ENCODE assay signal across 8 cellular contexts in the genomic region with DNA sequence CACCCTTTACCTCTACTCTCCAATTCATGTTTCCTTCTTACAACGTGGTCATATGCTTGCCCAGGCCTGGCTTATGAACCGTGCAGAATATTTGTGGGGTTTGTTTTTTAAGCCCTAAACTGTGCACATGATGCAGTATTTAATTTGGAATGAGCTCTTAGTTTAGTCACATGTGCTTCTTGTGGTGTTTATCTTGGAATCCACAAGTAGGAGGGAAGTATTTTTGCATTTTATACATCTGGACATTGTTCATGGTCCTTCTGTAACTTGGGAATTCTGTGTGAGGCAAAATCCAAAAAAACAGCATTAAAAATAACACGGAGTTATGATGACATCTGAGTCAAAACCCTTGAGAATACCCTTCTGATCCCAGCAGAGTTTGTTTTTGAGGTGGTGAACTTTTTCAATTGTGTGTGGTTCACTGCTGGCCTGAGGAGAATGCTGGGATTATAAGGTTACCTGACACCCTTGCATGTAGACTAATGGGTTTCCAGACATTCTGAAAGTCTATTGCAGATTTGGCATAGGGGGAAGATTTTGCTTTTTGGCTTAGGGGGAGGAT.
DNase-seq lines count a peak whose midpoint lies in the region; ATAC-seq and TF ChIP-seq lines count a peak whose summit lies in the region.
"Had no signal": no experiment of that assay in that cellular context is flagged by ENCODE, and none has a peak within 500 bp of the region (broad histone marks: within the 10 kb centered on the region; RNA-seq: fewer than 3 reads in every experiment).

No MANE protein-coding gene starts in this region.

- TF ChIP-seq EP300 in tibial nerve (IDR thresholded peaks at IDR 0.05) = peak in 1 of 2 donors; percentile 69

- H2AK9ac ChIP-seq in IMR-90 (replicated peaks; ENCODE audit: low read depth, low read length, poor library complexity) = no peak overlapping the region

- H3K4me1 ChIP-seq in IMR-90 (ENCODE audit: control insufficient read depth, insufficient read depth, low read length) (peaks cover 17% of the 10 kb centered on the region), liver (ENCODE audit: control insufficient read depth in 4 of 4, insufficient read depth in 4 of 4, low read length in 3 of 4) (peaks cover 5 to 32% (median 28%) of the 10 kb centered on the region in 4 donors), tibial nerve (peaks cover 0 to 44% (median 22%) of the 10 kb centered on the region in 4 donors)

- H3K79me1 ChIP-seq in IMR-90 (ENCODE audit: low read depth in 1 of 2, low read length in 2 of 2) = peaks cover 0 to 7% of the 10 kb centered on the region in 2 experiments; a peak in 2 of 4 replicates

- ATAC-seq in IMR-90 (ENCODE audit: low read depth) (peak; percentile 61), HG03139 (IDR thresholded peaks at IDR 0.05; ENCODE audit: unreplicated experiment) (no peak)
- ATAC-seq in effector memory CD8-positive, alpha-beta T cell (replicated peaks) = no peak

- H3K27ac ChIP-seq in IMR-90 (ENCODE audit: insufficient read depth, low read length) (peak overlapping the region; percentile 48; the same call in 1 of the 2 replicates), cingulate gyrus (ENCODE audit: low read depth, low read length) (peak overlapping the region; percentile 79), liver (ENCODE audit: low read depth in 1 of 2, low read length in 2 of 2) (peak overlapping the region; percentile 76 to 87), tibial nerve (peak overlapping the region; percentile 9 to 89 (median 72))

- TF ChIP-seq CTCF in IMR-90 (conservative IDR thresholded peaks at IDR 0.05; ENCODE audit: low read depth, low read length) (no peak), liver (IDR thresholded peaks at IDR 0.05; ENCODE audit: low read depth, low read length, missing input control) (no peak), tibial nerve (IDR thresholded peaks at IDR 0.05) (peak in 1 of 5 experiments; percentile 13)

- no peak overlapping the region for H3K4me3 Mint-ChIP-seq in effector memory CD8-positive, alpha-beta T cell

- H3K36me3 ChIP-seq in IMR-90 (ENCODE audit: control insufficient read depth, insufficient read depth, low read length) (no peaks in the 10 kb centered on the region), liver (ENCODE audit: control insufficient read depth in 4 of 4, insufficient read depth in 3 of 4, low read depth in 1 of 4, low read length in 3 of 4) (no peaks in the 10 kb centered on the region), tibial nerve (no peaks in the 10 kb centered on the region)

- peak overlapping the region; percentile 82 for H3K4me2 ChIP-seq in IMR-90 (ENCODE audit: low read depth, low read length)

- peak overlapping the region; percentile 35; the same call in 1 of the 2 replicates for H3K4ac ChIP-seq in IMR-90 (ENCODE audit: low read depth, low read length)

- no peak overlapping the region for H3K27ac Mint-ChIP-seq in effector memory CD8-positive, alpha-beta T cell

- peak overlapping the region in 1 of 2 experiments; percentile 1; a peak in 1 of 4 replicates for H4K8ac ChIP-seq in IMR-90 (ENCODE audit: low read depth in 2 of 2, low read length in 2 of 2)

- no peaks in the 10 kb centered on the region for H3K27me3 Mint-ChIP-seq in effector memory CD8-positive, alpha-beta T cell

- intact Hi-C loops in IMR-90 (cut with micrococcal nuclease) = loop anchor here (5.0 to 10.0 kb wide), 5 partner anchors 206 to 724 kb away; no protein-coding TSS in a partner anchor

- no CpG with 5 or more reads among the region's 3 CpGs for WGBS in IMR-90 (ENCODE audit: extremely low coverage in 2 of 2, insufficient read length in 1 of 2), 2 experiments
- 20% methylated on average over 3 of the region's 3 CpGs for WGBS in liver
- WGBS in tibial nerve, 2 donors = 8 to 21% methylated on average over 3 of the region's 3 CpGs

- TF ChIP-seq RAD21 in IMR-90 (IDR thresholded peaks at IDR 0.05; ENCODE audit: low read length) (no peak), liver (IDR thresholded peaks at IDR 0.05) (no peak)

- no peak overlapping the region for H2BK15ac ChIP-seq in IMR-90 (ENCODE audit: low read depth, low read length)

- H3K9me3 ChIP-seq in IMR-90 (ENCODE audit: control insufficient read depth, insufficient read depth, low read length) (no peaks in the 10 kb centered on the region), liver (ENCODE audit: control insufficient read depth in 4 of 4, low read length in 3 of 4) (no peaks in the 10 kb centered on the region), tibial nerve (no peaks in the 10 kb centered on the region)

- peak overlapping the region; percentile 34; the same call in 1 of the 2 replicates for H3K23ac ChIP-seq in IMR-90 (ENCODE audit: low read depth, low read length)

- H2BK20ac ChIP-seq in IMR-90 (ENCODE audit: low read depth, low read length) = peak overlapping the region; percentile 42; the same call in 1 of the 2 replicates

- DNase-seq in IMR-90 = peak; percentile 83
- no peak for DNase-seq in tibial nerve (ENCODE audit: low spot score in 2 of 2)
- no peak for DNase-seq in stimulated activated CD4-positive, alpha-beta T cell treated with anti-CD3 and anti-CD28 coated beads, Interleukin-2, amount 100 ng/mL, for 24 hours
- no peak for DNase-seq in effector memory CD8-positive, alpha-beta T cell
- DNase-seq: effector CD8-positive, alpha-beta T cell had no signal

- no peaks in the 10 kb centered on the region for H4K20me1 ChIP-seq in IMR-90 (ENCODE audit: insufficient read depth, low read length)

- H4K5ac ChIP-seq in IMR-90 (ENCODE audit: low read depth, low read length) = peak overlapping the region; percentile 54; the same call in 1 of the 2 replicates

- no peaks in the 10 kb centered on the region for H3K9me3 Mint-ChIP-seq in effector memory CD8-positive, alpha-beta T cell

- BruUV-seq in IMR-90 (replicated peaks; lab: Mats Ljungman, UMichigan) = no TSS peak

- CTCF ChIA-PET in IMR-90 (lab: Yijun Ruan, JAX) = no interaction called here

- dilution Hi-C loops in IMR-90 (cut with HindIII; ENCODE audit: low sequenced_read_pairs, unreplicated experiment) = no loop called here

- H3K4me1 Mint-ChIP-seq in effector memory CD8-positive, alpha-beta T cell (ENCODE audit: low read depth in 2 of 2) = no peaks in the 10 kb centered on the region

- in situ Hi-C loops in IMR-90 (cut with MboI; ENCODE audit: low sequenced_read_pairs) = no loop called here

- H3K36me3 Mint-ChIP-seq in effector memory CD8-positive, alpha-beta T cell (ENCODE audit: insufficient read depth) = no peaks in the 10 kb centered on the region

- H2BK120ac ChIP-seq in IMR-90 (ENCODE audit: low read depth, low read length) = peak overlapping the region; percentile 48

- H3K4me3 ChIP-seq in IMR-90 (ENCODE audit: insufficient read depth, low read depth, low read length) = no peak overlapping the region
- H3K4me3 ChIP-seq in liver (ENCODE audit: low read depth in 1 of 3, low read length in 3 of 3) = no peak overlapping the region
- H3K4me3 ChIP-seq in tibial nerve = no peak overlapping the region

- peak overlapping the region; percentile 93 for H3K18ac ChIP-seq in IMR-90 (ENCODE audit: low read depth, low read length)

- H4K91ac ChIP-seq in IMR-90 (ENCODE audit: insufficient read depth, low read depth, low read length) = peak overlapping the region; percentile 39; the same call in 1 of the 2 replicates

- no peak overlapping the region for H2AFZ ChIP-seq in IMR-90 (replicated peaks; ENCODE audit: low read length, poor library complexity)

- no peaks in the 10 kb centered on the region for H3K9me1 ChIP-seq in IMR-90 (ENCODE audit: insufficient read depth, low read length)

- H2AK5ac ChIP-seq in IMR-90 (ENCODE audit: low read depth, low read length) = no peak overlapping the region

- peak overlapping the region; percentile 41 for H3K14ac ChIP-seq in IMR-90 (replicated peaks; ENCODE audit: low read depth, low read length)

- H3K9ac ChIP-seq in IMR-90 (ENCODE audit: low read depth, low read length) (peak overlapping the region; percentile 15; the same call in 1 of the 2 replicates), liver (ENCODE audit: low read depth in 1 of 2, low read length in 2 of 2) (peak overlapping the region; percentile 49 to 57)

- TF ChIP-seq POLR2A in IMR-90 (IDR thresholded peaks at IDR 0.05; ENCODE audit: low read depth, low read length) = no peak
- no peak for TF ChIP-seq POLR2A in tibial nerve (IDR thresholded peaks at IDR 0.05)

- POLR2A ChIA-PET in IMR-90 (lab: Charles Lee; ENCODE audit: unreplicated experiment) = interaction anchor here (0.6 to 1.4 kb wide), 3 partner anchors 45 to 852 kb away, joined by 3 to 5 read pairs (median 4); a partner anchor contains a TSS

- peak overlapping the region; percentile 7 for H2BK5ac ChIP-seq in IMR-90 (ENCODE audit: low read depth, low read length, poor library complexity, severe bottlenecking)

- no peak overlapping the region for H3K56ac ChIP-seq in IMR-90 (ENCODE audit: extremely low read depth, insufficient read depth, low read length)

- H3K27me3 ChIP-seq in IMR-90 (ENCODE audit: control insufficient read depth, insufficient read depth, low read length) = no peaks in the 10 kb centered on the region
- no peaks in the 10 kb centered on the region for H3K27me3 ChIP-seq in liver (ENCODE audit: control insufficient read depth in 4 of 4, insufficient read depth in 4 of 4, low read length in 3 of 4)
- no peaks in the 10 kb centered on the region for H3K27me3 ChIP-seq in tibial nerve

TF ChIP-seq in IMR-90, 13 proteins besides CTCF, POLR2A, EP300 and RAD21:
- TF ChIP-seq NFE2L2 (IDR thresholded peaks at IDR 0.05; ENCODE audit: low read depth, low read length) (no peak), BHLHE40 (IDR thresholded peaks at IDR 0.05; ENCODE audit: low read depth, low read length) (peak; percentile 35; the same call in 1 of the 2 replicates)
- TF ChIP-seq, protein P1, sequence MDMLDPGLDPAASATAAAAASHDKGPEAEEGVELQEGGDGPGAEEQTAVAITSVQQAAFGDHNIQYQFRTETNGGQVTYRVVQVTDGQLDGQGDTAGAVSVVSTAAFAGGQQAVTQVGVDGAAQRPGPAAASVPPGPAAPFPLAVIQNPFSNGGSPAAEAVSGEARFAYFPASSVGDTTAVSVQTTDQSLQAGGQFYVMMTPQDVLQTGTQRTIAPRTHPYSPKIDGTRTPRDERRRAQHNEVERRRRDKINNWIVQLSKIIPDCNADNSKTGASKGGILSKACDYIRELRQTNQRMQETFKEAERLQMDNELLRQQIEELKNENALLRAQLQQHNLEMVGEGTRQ (IDR thresholded peaks at IDR 0.05; ENCODE audit: low read depth, low read length) = peak; percentile 71
